Comparison of ENCODE assay signal across 19 cellular contexts in genomic region chr13:103607995-103608394, GRCh38.
A peak's percentile ranks its signal among the peaks of the same experiment; 100 is the strongest.
DNase-seq lines count a peak whose midpoint lies in the region; ATAC-seq and TF ChIP-seq lines count a peak whose summit lies in the region.
"Had no signal": no experiment of that assay in that cellular context is flagged by ENCODE, and none has a peak within 500 bp of the region (broad histone marks: within the 10 kb centered on the region; RNA-seq: fewer than 3 reads in every experiment).

No MANE protein-coding gene starts in this region.

- H3K4me1 Mint-ChIP-seq in endothelial cell (ENCODE audit: unreplicated experiment) (no peaks in the 10 kb centered on the region), osteocyte (ENCODE audit: unreplicated experiment) (no peaks in the 10 kb centered on the region)
- H3K4me1 Mint-ChIP-seq: activated CD4-positive, alpha-beta T cell treated with anti-CD3 and anti-CD28 coated beads, Interleukin-2, amount 10 ng/mL, durations not matched to agents 24 days and 14 days had no signal

- no peak overlapping the region for H3K27ac Mint-ChIP-seq in endothelial cell (ENCODE audit: unreplicated experiment)
- H3K27ac Mint-ChIP-seq in osteocyte (ENCODE audit: unreplicated experiment) = no peak overlapping the region
- H3K27ac Mint-ChIP-seq: activated CD4-positive, alpha-beta T cell treated with anti-CD3 and anti-CD28 coated beads, Interleukin-2, amount 10 ng/mL, durations not matched to agents 24 days and 14 days had no signal

- no peaks in the 10 kb centered on the region for H3K9me3 Mint-ChIP-seq in endothelial cell (ENCODE audit: unreplicated experiment)
- no peaks in the 10 kb centered on the region for H3K9me3 Mint-ChIP-seq in osteocyte (ENCODE audit: unreplicated experiment)
- H3K9me3 Mint-ChIP-seq: activated CD4-positive, alpha-beta T cell treated with anti-CD3 and anti-CD28 coated beads, Interleukin-2, amount 10 ng/mL, durations not matched to agents 24 days and 14 days had no signal

- no peak overlapping the region for H3K4me3 Mint-ChIP-seq in endothelial cell (ENCODE audit: unreplicated experiment)
- no peak overlapping the region for H3K4me3 Mint-ChIP-seq in osteocyte (ENCODE audit: unreplicated experiment)
- H3K4me3 Mint-ChIP-seq: activated CD4-positive, alpha-beta T cell treated with anti-CD3 and anti-CD28 coated beads, Interleukin-2, amount 10 ng/mL, durations not matched to agents 24 days and 14 days; activated T-cell treated with anti-CD3 and anti-CD28 coated beads, Interleukin-2, amount 50 U/mL, for 4 hours had no signal

- intact Hi-C loops in lower lobe of right lung (cut with DNase I) = no loop called here

- DNase-seq in HT1080 (ENCODE audit: low read depth) (peak; percentile 27), endothelial cell (ENCODE audit: low spot score) (no peak), osteocyte (ENCODE audit: extremely low spot score, unreplicated experiment) (no peak), lower lobe of right lung (no peak), NCI-H1436 (lab: John Stamatoyannopoulos, UW) (no peak)
- DNase-seq: activated CD4-positive, alpha-beta T cell treated with anti-CD3 and anti-CD28 coated beads, Interleukin-2, amount 10 ng/mL, durations not matched to agents 24 days and 14 days; activated T-cell treated with anti-CD3 and anti-CD28 coated beads, Interleukin-2, amount 50 U/mL, for 4 hours; central memory CD4-positive, alpha-beta T cell; DMS79 treated with DMSO at 0.1 percent for 48 hours; H7; mesenchymal stem cell; NCI-H2081; SHP77; stimulated activated naive CD8-positive, alpha-beta T cell treated with anti-CD3 and anti-CD28 coated beads, Interleukin-15, Interleukin-2, amounts not matched to agents 100 U/mL and 50 U/mL, for 24 hours had no signal

- H3K27me3 ChIP-seq in lower lobe of right lung (ENCODE audit: low read depth) = no peaks in the 10 kb centered on the region
- H3K27me3 ChIP-seq: gastroesophageal sphincter, vagina had no signal

- TF ChIP-seq CTCF in endothelial cell (IDR thresholded peaks at IDR 0.05; ENCODE audit: unreplicated experiment) (no peak), osteocyte (IDR thresholded peaks at IDR 0.05) (no peak), lower lobe of right lung (IDR thresholded peaks at IDR 0.05) (no peak)

- H3K4me1 ChIP-seq in lower lobe of right lung = no peaks in the 10 kb centered on the region
- H3K4me1 ChIP-seq: gastroesophageal sphincter, vagina had no signal

- ATAC-seq in GM18907 (IDR thresholded peaks at IDR 0.05; ENCODE audit: unreplicated experiment) (peak; percentile 97), GM21447 (IDR thresholded peaks at IDR 0.05; ENCODE audit: unreplicated experiment) (peak; percentile 86), HG02981 (IDR thresholded peaks at IDR 0.05; ENCODE audit: unreplicated experiment) (peak; percentile 87), lower lobe of right lung (no peak)
- ATAC-seq: activated T-cell treated with anti-CD3 and anti-CD28 coated beads, Interleukin-2, amount 50 U/mL, for 4 hours; gastroesophageal sphincter; stimulated activated naive CD8-positive, alpha-beta T cell treated with anti-CD3 and anti-CD28 coated beads, Interleukin-15, Interleukin-2, amounts not matched to agents 100 U/mL and 50 U/mL, for 24 hours had no signal

- no peaks in the 10 kb centered on the region for H3K9me3 ChIP-seq in lower lobe of right lung
- H3K9me3 ChIP-seq: vagina had no signal

- no peak overlapping the region for H3K4me3 ChIP-seq in lower lobe of right lung
- H3K4me3 ChIP-seq: gastroesophageal sphincter, vagina had no signal

- peaks cover 2% of the 10 kb centered on the region for H3K27me3 Mint-ChIP-seq in endothelial cell (ENCODE audit: unreplicated experiment)
- H3K27me3 Mint-ChIP-seq in osteocyte (ENCODE audit: unreplicated experiment) = no peaks in the 10 kb centered on the region
- H3K27me3 Mint-ChIP-seq: activated CD4-positive, alpha-beta T cell treated with anti-CD3 and anti-CD28 coated beads, Interleukin-2, amount 10 ng/mL, durations not matched to agents 24 days and 14 days had no signal

- H3K36me3 Mint-ChIP-seq in endothelial cell (ENCODE audit: low read depth, unreplicated experiment) (no peaks in the 10 kb centered on the region), osteocyte (ENCODE audit: unreplicated experiment) (no peaks in the 10 kb centered on the region)

- H3K27ac ChIP-seq in lower lobe of right lung = no peak overlapping the region
- H3K27ac ChIP-seq: gastroesophageal sphincter, vagina had no signal

- H3K36me3 ChIP-seq in lower lobe of right lung = no peaks in the 10 kb centered on the region
- H3K36me3 ChIP-seq: gastroesophageal sphincter, vagina had no signal

Comparison
In these comparisons a context has a peak if more than half of its experiments do, and no peak if none do; other contexts are left out.
1. ATAC-seq: peak in GM18907 (single experiment), GM21447 (single experiment) and HG02981 (single experiment); none in lower lobe of right lung (0 of 2).